2 cellular contexts compared by ENCODE assay signal in the genomic region with DNA sequence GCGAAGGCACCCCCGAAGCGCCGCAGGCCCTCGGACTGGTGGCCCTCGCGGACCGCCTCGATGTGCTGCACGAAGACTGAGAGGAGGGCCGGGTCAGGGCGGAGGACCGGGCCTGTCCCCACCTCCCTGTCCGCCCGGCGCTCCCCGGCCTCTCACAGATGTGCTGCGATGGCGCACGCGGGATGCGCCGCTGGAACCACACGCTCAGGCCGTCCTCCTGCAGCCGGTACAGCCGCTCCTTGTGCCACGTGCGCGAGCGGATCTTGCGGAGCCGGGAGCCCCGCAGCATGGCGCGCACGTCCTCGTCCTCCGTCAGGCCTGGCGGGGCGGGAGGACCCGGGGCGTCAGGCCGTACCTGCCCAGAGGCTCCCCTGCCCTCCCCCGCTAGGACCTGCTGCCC.
TF ChIP-seq lines count a peak whose summit lies in the region.

No MANE protein-coding gene starts in this region.

TF ChIP-seq in A549, 52 proteins besides CTCF, POLR2A, EP300 and RAD21:
- TF ChIP-seq EHF (CRISPR knock-in tag; IDR thresholded peaks at IDR 0.05) (no peak), HOXA7 (CRISPR knock-in tag; IDR thresholded peaks at IDR 0.05) (no peak), HEYL (CRISPR knock-in tag; IDR thresholded peaks at IDR 0.05) (no peak), FOSL2 (IDR thresholded peaks at IDR 0.05) (no peak), FOSL2 (CRISPR knock-in tag; IDR thresholded peaks at IDR 0.05) (no peak), MAFK (IDR thresholded peaks at IDR 0.05; ENCODE audit: partially characterized antibody) (no peak), SMC3 (IDR thresholded peaks at IDR 0.05) (no peak), NFE2L2 (conservative IDR thresholded peaks at IDR 0.05; ENCODE audit: low read length) (no peak), ESRRA (IDR thresholded peaks at IDR 0.05; ENCODE audit: borderline replicate concordance, low read length) (no peak)
- TF ChIP-seq, protein P1, sequence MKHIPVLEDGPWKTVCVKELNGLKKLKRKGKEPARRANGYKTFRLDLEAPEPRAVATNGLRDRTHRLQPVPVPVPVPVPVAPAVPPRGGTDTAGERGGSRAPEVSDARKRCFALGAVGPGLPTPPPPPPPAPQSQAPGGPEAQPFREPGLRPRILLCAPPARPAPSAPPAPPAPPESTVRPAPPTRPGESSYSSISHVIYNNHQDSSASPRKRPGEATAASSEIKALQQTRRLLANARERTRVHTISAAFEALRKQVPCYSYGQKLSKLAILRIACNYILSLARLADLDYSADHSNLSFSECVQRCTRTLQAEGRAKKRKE (CRISPR knock-in tag; IDR thresholded peaks at IDR 0.05; ENCODE audit: low read depth): no peak
- TF ChIP-seq, protein P2, sequence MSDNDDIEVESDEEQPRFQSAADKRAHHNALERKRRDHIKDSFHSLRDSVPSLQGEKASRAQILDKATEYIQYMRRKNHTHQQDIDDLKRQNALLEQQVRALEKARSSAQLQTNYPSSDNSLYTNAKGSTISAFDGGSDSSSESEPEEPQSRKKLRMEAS (IDR thresholded peaks at IDR 0.05): no peak
- TF ChIP-seq, protein P3, sequence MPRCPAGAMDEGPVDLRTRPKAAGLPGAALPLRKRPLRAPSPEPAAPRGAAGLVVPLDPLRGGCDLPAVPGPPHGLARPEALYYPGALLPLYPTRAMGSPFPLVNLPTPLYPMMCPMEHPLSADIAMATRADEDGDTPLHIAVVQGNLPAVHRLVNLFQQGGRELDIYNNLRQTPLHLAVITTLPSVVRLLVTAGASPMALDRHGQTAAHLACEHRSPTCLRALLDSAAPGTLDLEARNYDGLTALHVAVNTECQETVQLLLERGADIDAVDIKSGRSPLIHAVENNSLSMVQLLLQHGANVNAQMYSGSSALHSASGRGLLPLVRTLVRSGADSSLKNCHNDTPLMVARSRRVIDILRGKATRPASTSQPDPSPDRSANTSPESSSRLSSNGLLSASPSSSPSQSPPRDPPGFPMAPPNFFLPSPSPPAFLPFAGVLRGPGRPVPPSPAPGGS (IDR thresholded peaks at IDR 0.05): no peak

TF ChIP-seq in GM23338, 12 proteins besides CTCF, POLR2A, EP300 and RAD21:
- TF ChIP-seq, protein P4, sequence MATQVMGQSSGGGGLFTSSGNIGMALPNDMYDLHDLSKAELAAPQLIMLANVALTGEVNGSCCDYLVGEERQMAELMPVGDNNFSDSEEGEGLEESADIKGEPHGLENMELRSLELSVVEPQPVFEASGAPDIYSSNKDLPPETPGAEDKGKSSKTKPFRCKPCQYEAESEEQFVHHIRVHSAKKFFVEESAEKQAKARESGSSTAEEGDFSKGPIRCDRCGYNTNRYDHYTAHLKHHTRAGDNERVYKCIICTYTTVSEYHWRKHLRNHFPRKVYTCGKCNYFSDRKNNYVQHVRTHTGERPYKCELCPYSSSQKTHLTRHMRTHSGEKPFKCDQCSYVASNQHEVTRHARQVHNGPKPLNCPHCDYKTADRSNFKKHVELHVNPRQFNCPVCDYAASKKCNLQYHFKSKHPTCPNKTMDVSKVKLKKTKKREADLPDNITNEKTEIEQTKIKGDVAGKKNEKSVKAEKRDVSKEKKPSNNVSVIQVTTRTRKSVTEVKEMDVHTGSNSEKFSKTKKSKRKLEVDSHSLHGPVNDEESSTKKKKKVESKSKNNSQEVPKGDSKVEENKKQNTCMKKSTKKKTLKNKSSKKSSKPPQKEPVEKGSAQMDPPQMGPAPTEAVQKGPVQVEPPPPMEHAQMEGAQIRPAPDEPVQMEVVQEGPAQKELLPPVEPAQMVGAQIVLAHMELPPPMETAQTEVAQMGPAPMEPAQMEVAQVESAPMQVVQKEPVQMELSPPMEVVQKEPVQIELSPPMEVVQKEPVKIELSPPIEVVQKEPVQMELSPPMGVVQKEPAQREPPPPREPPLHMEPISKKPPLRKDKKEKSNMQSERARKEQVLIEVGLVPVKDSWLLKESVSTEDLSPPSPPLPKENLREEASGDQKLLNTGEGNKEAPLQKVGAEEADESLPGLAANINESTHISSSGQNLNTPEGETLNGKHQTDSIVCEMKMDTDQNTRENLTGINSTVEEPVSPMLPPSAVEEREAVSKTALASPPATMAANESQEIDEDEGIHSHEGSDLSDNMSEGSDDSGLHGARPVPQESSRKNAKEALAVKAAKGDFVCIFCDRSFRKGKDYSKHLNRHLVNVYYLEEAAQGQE (IDR thresholded peaks at IDR 0.05; ENCODE audit: unreplicated experiment): no peak
- TF ChIP-seq JUNB (IDR thresholded peaks at IDR 0.05; ENCODE audit: unreplicated experiment) (no peak), EZH2 (IDR thresholded peaks at IDR 0.05; ENCODE audit: low read depth, unreplicated experiment) (no peak), EZH2phosphoT487 (IDR thresholded peaks at IDR 0.05; ENCODE audit: unreplicated experiment) (no peak), ZNF114 (CRISPR knock-in tag; IDR thresholded peaks at IDR 0.05) (no peak)
- TF ChIP-seq, protein P5, sequence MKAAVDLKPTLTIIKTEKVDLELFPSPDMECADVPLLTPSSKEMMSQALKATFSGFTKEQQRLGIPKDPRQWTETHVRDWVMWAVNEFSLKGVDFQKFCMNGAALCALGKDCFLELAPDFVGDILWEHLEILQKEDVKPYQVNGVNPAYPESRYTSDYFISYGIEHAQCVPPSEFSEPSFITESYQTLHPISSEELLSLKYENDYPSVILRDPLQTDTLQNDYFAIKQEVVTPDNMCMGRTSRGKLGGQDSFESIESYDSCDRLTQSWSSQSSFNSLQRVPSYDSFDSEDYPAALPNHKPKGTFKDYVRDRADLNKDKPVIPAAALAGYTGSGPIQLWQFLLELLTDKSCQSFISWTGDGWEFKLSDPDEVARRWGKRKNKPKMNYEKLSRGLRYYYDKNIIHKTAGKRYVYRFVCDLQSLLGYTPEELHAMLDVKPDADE (IDR thresholded peaks at IDR 0.05): no peak
- TF ChIP-seq, protein P6, sequence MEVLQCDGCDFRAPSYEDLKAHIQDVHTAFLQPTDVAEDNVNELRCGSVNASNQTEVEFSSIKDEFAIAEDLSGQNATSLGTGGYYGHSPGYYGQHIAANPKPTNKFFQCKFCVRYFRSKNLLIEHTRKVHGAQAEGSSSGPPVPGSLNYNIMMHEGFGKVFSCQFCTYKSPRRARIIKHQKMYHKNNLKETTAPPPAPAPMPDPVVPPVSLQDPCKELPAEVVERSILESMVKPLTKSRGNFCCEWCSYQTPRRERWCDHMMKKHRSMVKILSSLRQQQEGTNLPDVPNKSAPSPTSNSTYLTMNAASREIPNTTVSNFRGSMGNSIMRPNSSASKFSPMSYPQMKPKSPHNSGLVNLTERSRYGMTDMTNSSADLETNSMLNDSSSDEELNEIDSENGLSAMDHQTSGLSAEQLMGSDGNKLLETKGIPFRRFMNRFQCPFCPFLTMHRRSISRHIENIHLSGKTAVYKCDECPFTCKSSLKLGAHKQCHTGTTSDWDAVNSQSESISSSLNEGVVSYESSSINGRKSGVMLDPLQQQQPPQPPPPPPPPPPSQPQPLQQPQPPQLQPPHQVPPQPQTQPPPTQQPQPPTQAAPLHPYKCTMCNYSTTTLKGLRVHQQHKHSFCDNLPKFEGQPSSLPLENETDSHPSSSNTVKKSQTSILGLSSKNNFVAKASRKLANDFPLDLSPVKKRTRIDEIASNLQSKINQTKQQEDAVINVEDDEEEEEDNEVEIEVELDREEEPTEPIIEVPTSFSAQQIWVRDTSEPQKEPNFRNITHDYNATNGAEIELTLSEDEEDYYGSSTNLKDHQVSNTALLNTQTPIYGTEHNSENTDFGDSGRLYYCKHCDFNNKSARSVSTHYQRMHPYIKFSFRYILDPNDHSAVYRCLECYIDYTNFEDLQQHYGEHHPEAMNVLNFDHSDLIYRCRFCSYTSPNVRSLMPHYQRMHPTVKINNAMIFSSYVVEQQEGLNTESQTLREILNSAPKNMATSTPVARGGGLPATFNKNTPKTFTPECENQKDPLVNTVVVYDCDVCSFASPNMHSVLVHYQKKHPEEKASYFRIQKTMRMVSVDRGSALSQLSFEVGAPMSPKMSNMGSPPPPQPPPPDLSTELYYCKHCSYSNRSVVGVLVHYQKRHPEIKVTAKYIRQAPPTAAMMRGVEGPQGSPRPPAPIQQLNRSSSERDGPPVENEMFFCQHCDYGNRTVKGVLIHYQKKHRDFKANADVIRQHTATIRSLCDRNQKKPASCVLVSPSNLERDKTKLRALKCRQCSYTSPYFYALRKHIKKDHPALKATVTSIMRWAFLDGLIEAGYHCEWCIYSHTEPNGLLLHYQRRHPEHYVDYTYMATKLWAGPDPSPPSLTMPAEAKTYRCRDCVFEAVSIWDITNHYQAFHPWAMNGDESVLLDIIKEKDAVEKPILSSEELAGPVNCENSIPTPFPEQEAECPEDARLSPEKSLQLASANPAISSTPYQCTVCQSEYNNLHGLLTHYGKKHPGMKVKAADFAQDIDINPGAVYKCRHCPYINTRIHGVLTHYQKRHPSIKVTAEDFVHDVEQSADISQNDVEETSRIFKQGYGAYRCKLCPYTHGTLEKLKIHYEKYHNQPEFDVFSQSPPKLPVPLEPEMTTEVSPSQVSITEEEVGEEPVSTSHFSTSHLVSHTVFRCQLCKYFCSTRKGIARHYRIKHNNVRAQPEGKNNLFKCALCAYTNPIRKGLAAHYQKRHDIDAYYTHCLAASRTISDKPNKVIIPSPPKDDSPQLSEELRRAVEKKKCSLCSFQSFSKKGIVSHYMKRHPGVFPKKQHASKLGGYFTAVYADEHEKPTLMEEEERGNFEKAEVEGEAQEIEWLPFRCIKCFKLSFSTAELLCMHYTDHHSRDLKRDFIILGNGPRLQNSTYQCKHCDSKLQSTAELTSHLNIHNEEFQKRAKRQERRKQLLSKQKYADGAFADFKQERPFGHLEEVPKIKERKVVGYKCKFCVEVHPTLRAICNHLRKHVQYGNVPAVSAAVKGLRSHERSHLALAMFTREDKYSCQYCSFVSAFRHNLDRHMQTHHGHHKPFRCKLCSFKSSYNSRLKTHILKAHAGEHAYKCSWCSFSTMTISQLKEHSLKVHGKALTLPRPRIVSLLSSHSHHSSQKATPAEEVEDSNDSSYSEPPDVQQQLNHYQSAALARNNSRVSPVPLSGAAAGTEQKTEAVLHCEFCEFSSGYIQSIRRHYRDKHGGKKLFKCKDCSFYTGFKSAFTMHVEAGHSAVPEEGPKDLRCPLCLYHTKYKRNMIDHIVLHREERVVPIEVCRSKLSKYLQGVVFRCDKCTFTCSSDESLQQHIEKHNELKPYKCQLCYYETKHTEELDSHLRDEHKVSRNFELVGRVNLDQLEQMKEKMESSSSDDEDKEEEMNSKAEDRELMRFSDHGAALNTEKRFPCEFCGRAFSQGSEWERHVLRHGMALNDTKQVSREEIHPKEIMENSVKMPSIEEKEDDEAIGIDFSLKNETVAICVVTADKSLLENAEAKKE (CRISPR knock-in tag; IDR thresholded peaks at IDR 0.05): no peak
